In genomic region chrX:48470110-48470832, GRCh38 we compare ENCODE assay signal across 9 cellular contexts. TPM values are rescaled to one million over a fixed set of nuclear protein-coding genes. Genes with fewer than 3 reads are reported as not detected.
DNase-seq lines count a peak whose midpoint lies in the region; ATAC-seq and TF ChIP-seq lines count a peak whose summit lies in the region.
"Had no signal": no experiment of that assay in that cellular context is flagged by ENCODE, and none has a peak within 500 bp of the region (broad histone marks: within the 10 kb centered on the region; RNA-seq: fewer than 3 reads in every experiment).

Gene SLC38A5 (minus strand): TSS chrX:48470260. CDS start chrX:48467924, 2,336 bp downstream.

- H2BK15ac ChIP-seq in mesendoderm (replicated peaks; ENCODE audit: low read depth) = no peak within 1 kb of the TSS

- H3K4me3 ChIP-seq in heart right ventricle = peak within 1 kb of the TSS in 6 of 10 donors; percentile 22 to 44 (median 31)
- peak within 1 kb of the TSS; percentile 54 for H3K4me3 ChIP-seq in mesendoderm (ENCODE audit: low read length)

- peak within 1 kb of the TSS; percentile 91 for H3K27ac Mint-ChIP-seq in central memory CD8-positive, alpha-beta T cell (ENCODE audit: low read depth)

- no peak within 1 kb of the TSS for H4K5ac ChIP-seq in mesendoderm (ENCODE audit: low read length)

- no peak within 1 kb of the TSS for H3K23ac ChIP-seq in mesendoderm (ENCODE audit: low read length)

- intact Hi-C loops in heart right ventricle (cut with DNase I) = no loop called here
- intact Hi-C loops in Right ventricle myocardium superior (cut with DNase I) = no loop called here

- H3K9me3 Mint-ChIP-seq in central memory CD8-positive, alpha-beta T cell = no peaks in the 10 kb centered on the region

- peak within 1 kb of the TSS; percentile 10 for H3K18ac ChIP-seq in mesendoderm (ENCODE audit: low read length)

- H3K56ac ChIP-seq in mesendoderm (ENCODE audit: low read length) = peak within 1 kb of the TSS; percentile 83

- H3K27me3 Mint-ChIP-seq in central memory CD8-positive, alpha-beta T cell = no peaks in the 10 kb centered on the region

- no peak within 1 kb of the TSS for H2BK120ac ChIP-seq in mesendoderm (ENCODE audit: low read depth, low read length)

- H3K4me1 ChIP-seq in heart right ventricle = peaks cover 0 to 21% (median 0%) of the 10 kb centered on the region in 9 donors
- H3K4me1 ChIP-seq in mesendoderm (ENCODE audit: control insufficient read depth, low read depth, low read length) = no peaks in the 10 kb centered on the region

- H3K36me3 Mint-ChIP-seq in central memory CD8-positive, alpha-beta T cell (ENCODE audit: insufficient read depth) = no peaks in the 10 kb centered on the region

- H3K4ac ChIP-seq in mesendoderm (ENCODE audit: low read depth, low read length) = no peak within 1 kb of the TSS

- ATAC-seq in heart right ventricle = no peak
- ATAC-seq in Right ventricle myocardium superior (ENCODE audit: poor library complexity) = no peak
- no peak for ATAC-seq in central memory CD8-positive, alpha-beta T cell (replicated peaks; ENCODE audit: extremely low read depth, poor library complexity, severe bottlenecking)
- ATAC-seq in HG02759 (IDR thresholded peaks at IDR 0.05; ENCODE audit: unreplicated experiment) = no peak

- H3K36me3 ChIP-seq in heart right ventricle = no peaks in the 10 kb centered on the region
- H3K36me3 ChIP-seq in mesendoderm (ENCODE audit: control insufficient read depth, insufficient read depth, low read length) = no peaks in the 10 kb centered on the region

- H3K4me3 Mint-ChIP-seq in central memory CD8-positive, alpha-beta T cell = peak within 1 kb of the TSS; percentile 91

- 78 to 81% methylated on average over 10 to 18 of the region's 18 CpGs for WGBS in heart right ventricle, 2 donors
- WGBS in mesendoderm (ENCODE audit: extremely low coverage, insufficient coverage, low lambda C conversion rate) = no CpG with 5 or more reads among the region's 18 CpGs

- H3K4me1 Mint-ChIP-seq in central memory CD8-positive, alpha-beta T cell = peaks cover 41% of the 10 kb centered on the region

- H3K27ac ChIP-seq in heart right ventricle (peak within 1 kb of the TSS in 1 of 10 donors; percentile 26), mesendoderm (ENCODE audit: low read depth, low read length) (no peak within 1 kb of the TSS)

- H2AK5ac ChIP-seq in mesendoderm (ENCODE audit: low read length) = no peak within 1 kb of the TSS

- no peak for TF ChIP-seq CTCF in heart right ventricle (IDR thresholded peaks at IDR 0.05)

- H3K27me3 ChIP-seq in heart right ventricle (peaks cover 0 to 18% (median 0%) of the 10 kb centered on the region in 7 donors), mesendoderm (ENCODE audit: insufficient read depth, low read length, poor library complexity) (no peaks in the 10 kb centered on the region)

- H2BK5ac ChIP-seq in mesendoderm (ENCODE audit: low read length) = no peak within 1 kb of the TSS

- H3K9me3 ChIP-seq in heart right ventricle = no peaks in the 10 kb centered on the region

- H3K79me1 ChIP-seq in mesendoderm (ENCODE audit: low read length) = no peaks in the 10 kb centered on the region

- DNase-seq in heart right ventricle (no peak), Right ventricle myocardium superior (no peak), mesendoderm (no peak), glomerular visceral epithelial cell (ENCODE audit: extremely low spot score) (no peak), HuH-7 (ENCODE audit: low spot score) (no peak)
- no peak for DNase-seq in central memory CD8-positive, alpha-beta T cell (ENCODE audit: low spot score in 2 of 2)
- no peak for DNase-seq in activated CD4-positive, CD25-positive, alpha-beta regulatory T cell treated with anti-CD3 and anti-CD28 coated beads, Interleukin-2, amount 50 U/mL, for 72 hours
- DNase-seq: DMS53 had no signal

- peak within 1 kb of the TSS; percentile 70 for H3K9ac ChIP-seq in mesendoderm (ENCODE audit: low read length)

- H3K79me2 ChIP-seq in mesendoderm (ENCODE audit: control insufficient read depth, insufficient read depth, low read length) = peaks cover 6% of the 10 kb centered on the region

- peak within 1 kb of the TSS; percentile 48 for H3K4me2 ChIP-seq in mesendoderm (ENCODE audit: low read length)

- H4K8ac ChIP-seq in mesendoderm (ENCODE audit: low read depth, low read length) = no peak within 1 kb of the TSS

RNA-seq across cellular contexts. Expression of gene SLC38A5, which starts in this region (rescaled TPM):
- total RNA-seq in heart right ventricle = 1 to 10 TPM in 7 of 10 donors, under 1 TPM in 3; 0.64 to 5.3 (median 1.7) TPM
- polyA plus RNA-seq in heart right ventricle = 10 to 100 TPM in 1 of 2 donors, 1 to 10 TPM in 1; 2.6 to 15.4 TPM
- total RNA-seq in Right ventricle myocardium superior = 1.3 TPM
- polyA plus RNA-seq in mesendoderm (2013, experiment 1 of 2) = 73.8 TPM
- polyA plus RNA-seq in mesendoderm (2013, experiment 2 of 2) = 70.1 TPM
